1 cellular context compared by ENCODE assay signal in the genomic region with DNA sequence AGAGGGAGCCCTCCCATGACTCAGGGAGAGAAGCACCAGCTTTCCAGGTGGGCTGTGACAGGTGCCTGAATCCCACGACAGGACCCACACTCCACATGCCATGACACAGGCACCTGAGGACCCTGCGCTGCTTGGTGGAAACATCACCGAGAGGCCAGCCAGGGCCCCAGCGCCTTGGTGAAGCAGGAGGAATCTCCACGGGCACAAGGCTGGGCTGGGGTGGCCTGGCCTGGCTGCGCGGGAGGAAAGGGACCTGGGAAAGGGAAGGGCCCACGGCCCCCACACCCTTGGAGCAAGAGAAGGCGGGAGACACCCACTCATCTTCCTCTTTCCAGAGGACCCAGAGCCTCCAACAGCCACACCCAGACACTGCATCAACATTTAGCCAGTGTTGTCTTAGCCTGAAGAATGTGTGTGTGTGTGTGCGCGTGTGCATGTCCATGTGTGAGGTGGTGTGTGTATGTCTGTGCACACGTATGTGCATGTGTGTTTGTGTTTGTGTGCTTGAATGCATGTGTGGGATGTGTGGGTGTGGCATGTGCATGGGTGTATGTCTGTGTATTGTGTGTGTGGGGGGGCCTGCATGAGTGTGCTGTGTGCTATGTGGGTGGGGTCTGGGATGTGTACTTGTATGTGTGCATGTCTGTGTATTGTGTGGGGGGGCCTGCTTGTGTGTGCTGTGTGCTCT.
TF ChIP-seq lines count a peak whose summit lies in the region.

No MANE protein-coding gene starts in this region.

TF ChIP-seq in HepG2, 621 proteins besides CTCF, POLR2A, EP300 and RAD21:
- TF ChIP-seq, protein P1, sequence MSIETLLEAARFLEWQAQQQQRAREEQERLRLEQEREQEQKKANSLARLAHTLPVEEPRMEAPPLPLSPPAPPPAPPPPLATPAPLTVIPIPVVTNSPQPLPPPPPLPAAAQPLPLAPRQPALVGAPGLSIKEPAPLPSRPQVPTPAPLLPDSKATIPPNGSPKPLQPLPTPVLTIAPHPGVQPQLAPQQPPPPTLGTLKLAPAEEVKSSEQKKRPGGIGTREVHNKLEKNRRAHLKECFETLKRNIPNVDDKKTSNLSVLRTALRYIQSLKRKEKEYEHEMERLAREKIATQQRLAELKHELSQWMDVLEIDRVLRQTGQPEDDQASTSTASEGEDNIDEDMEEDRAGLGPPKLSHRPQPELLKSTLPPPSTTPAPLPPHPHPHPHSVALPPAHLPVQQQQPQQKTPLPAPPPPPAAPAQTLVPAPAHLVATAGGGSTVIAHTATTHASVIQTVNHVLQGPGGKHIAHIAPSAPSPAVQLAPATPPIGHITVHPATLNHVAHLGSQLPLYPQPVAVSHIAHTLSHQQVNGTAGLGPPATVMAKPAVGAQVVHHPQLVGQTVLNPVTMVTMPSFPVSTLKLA (IDR thresholded peaks at IDR 0.05): peak; percentile 75
- no peak for TF ChIP-seq ESRRA (CRISPR knock-in tag; IDR thresholded peaks at IDR 0.05; ENCODE audit: low read depth)
